11 cellular contexts compared by ENCODE assay signal in the genomic region with DNA sequence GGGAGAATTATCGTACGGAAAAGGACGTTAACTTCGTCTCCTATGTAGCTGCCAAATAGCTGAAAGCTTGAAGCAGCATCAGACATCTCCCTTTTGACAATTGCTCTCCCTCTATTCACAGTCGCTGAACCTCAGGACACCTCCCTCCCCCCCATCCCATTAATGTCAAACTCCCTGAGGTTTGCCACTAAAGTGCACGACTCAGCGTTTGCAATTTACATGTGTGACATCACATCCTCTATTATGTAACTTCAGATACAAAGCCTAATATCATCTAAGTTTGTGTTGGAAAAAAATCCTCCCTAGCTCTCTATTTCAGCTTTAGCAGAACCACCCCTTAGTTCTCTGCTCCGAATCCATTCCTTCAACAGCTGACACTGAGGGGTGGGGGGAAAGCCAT. TPM values are rescaled to one million over a fixed set of nuclear protein-coding genes. Genes with fewer than 3 reads are reported as not detected.
A peak's percentile ranks its signal among the peaks of the same experiment; 100 is the strongest.
DNase-seq lines count a peak whose midpoint lies in the region; ATAC-seq and TF ChIP-seq lines count a peak whose summit lies in the region.
"Had no signal": no experiment of that assay in that cellular context is flagged by ENCODE, and none has a peak within 500 bp of the region (broad histone marks: within the 10 kb centered on the region; RNA-seq: fewer than 3 reads in every experiment).

No MANE protein-coding gene starts in this region.

- H3K4me1 Mint-ChIP-seq in WTC11, result peaks cover 9% of the 10 kb centered on the region

- no peak for ATAC-seq in WTC11

- H3K27me3 Mint-ChIP-seq in WTC11 (ENCODE audit: low read depth), result peaks cover 43% of the 10 kb centered on the region

- H3K36me3 ChIP-seq in adrenal gland (replicated peaks in 1 of 2) (no peaks in the 10 kb centered on the region), uterus (no peaks in the 10 kb centered on the region)
- H3K36me3 ChIP-seq: breast epithelium had no signal

- H3K4me3 Mint-ChIP-seq in WTC11, result no peak overlapping the region

- no peak for TF ChIP-seq CTCF in adrenal gland (IDR thresholded peaks at IDR 0.05)
- TF ChIP-seq CTCF in uterus (IDR thresholded peaks at IDR 0.05), result no peak
- TF ChIP-seq CTCF in WTC11 (IDR thresholded peaks at IDR 0.05), result no peak

- CTCF ChIA-PET in WTC11 (lab: Charles Lee), result no interaction called here

- no peaks in the 10 kb centered on the region for H3K36me3 Mint-ChIP-seq in WTC11

- peak; percentile 22 for DNase-seq in stimulated activated CD4-positive, alpha-beta T cell treated with anti-CD3 and anti-CD28 coated beads, Interleukin-4, amount 100 ng/mL, for 24 hours
- no peak for DNase-seq in stimulated activated CD4-positive, alpha-beta T cell treated with anti-CD3 and anti-CD28 coated beads, Interleukin-1b, Interleukin-23, amount 100 ng/mL, for 48 hours
- DNase-seq in adrenal gland (peak in 4 of 7 donors; percentile 13 to 54 (median 21)), left kidney (ENCODE audit: low read depth, low spot score) (peak; percentile 12), uterus (peak in 1 of 2 donors; percentile 16), NCI-H446 (lab: John Stamatoyannopoulos, UW) (no peak), WTC11 (ENCODE audit: low spot score) (no peak), DMS 273 treated with DMSO at 0.1 percent for 48 hours (lab: John Stamatoyannopoulos, UW) (no peak)
- DNase-seq: NCI-H2171 treated with DMSO at 0.1 percent for 48 hours, SIG-M5 had no signal

- H3K9me3 Mint-ChIP-seq in WTC11, result 0 out of 2 replicates have a peak, but pooled peaks cover 5% of the 10 kb centered on the region

- H3K4me3 ChIP-seq in adrenal gland, result peak overlapping the region in 1 of 4 donors; percentile 39
- H3K4me3 ChIP-seq in uterus, result no peak overlapping the region

- H3K4me1 ChIP-seq in adrenal gland (replicated peaks in 1 of 2) (peaks cover 6 to 14% of the 10 kb centered on the region in 2 donors), uterus (no peaks in the 10 kb centered on the region)
- H3K4me1 ChIP-seq: breast epithelium had no signal

- H3K27ac Mint-ChIP-seq in WTC11, result no peak overlapping the region

- H3K27ac ChIP-seq in adrenal gland (peak overlapping the region in 2 of 5 donors; percentile 10 to 13), uterus (peak overlapping the region; percentile 25 to 30)
- H3K27ac ChIP-seq: breast epithelium had no signal

- TF ChIP-seq POLR2A in adrenal gland (IDR thresholded peaks at IDR 0.05), result no peak
- TF ChIP-seq POLR2A in uterus (IDR thresholded peaks at IDR 0.05), result peak in 1 of 2 donors; percentile 5

- POLR2A ChIA-PET in WTC11 (lab: Charles Lee), result no interaction called here

- intact Hi-C loops in adrenal gland (cut with DNase I), result loop anchor here (10.0 kb wide), 2 partner anchors 153 to 163 kb away; no protein-coding TSS in a partner anchor
- intact Hi-C loops in uterus (cut with DNase I; ENCODE audit: low total_unique reads), result no loop called here

- H3K27me3 ChIP-seq in adrenal gland (no peaks in the 10 kb centered on the region), uterus (no peaks in the 10 kb centered on the region)
- H3K27me3 ChIP-seq: breast epithelium had no signal

- H3K9me3 ChIP-seq in adrenal gland (replicated peaks in 1 of 3) (no peaks in the 10 kb centered on the region), uterus (no peaks in the 10 kb centered on the region)
- H3K9me3 ChIP-seq: breast epithelium had no signal

- 11 to 15% (median 14%) methylated on average over 8 of the region's 8 CpGs for WGBS in adrenal gland, 4 donors

TF ChIP-seq in WTC11, 78 proteins besides CTCF, POLR2A, EP300 and RAD21:
- TF ChIP-seq, protein P1, sequence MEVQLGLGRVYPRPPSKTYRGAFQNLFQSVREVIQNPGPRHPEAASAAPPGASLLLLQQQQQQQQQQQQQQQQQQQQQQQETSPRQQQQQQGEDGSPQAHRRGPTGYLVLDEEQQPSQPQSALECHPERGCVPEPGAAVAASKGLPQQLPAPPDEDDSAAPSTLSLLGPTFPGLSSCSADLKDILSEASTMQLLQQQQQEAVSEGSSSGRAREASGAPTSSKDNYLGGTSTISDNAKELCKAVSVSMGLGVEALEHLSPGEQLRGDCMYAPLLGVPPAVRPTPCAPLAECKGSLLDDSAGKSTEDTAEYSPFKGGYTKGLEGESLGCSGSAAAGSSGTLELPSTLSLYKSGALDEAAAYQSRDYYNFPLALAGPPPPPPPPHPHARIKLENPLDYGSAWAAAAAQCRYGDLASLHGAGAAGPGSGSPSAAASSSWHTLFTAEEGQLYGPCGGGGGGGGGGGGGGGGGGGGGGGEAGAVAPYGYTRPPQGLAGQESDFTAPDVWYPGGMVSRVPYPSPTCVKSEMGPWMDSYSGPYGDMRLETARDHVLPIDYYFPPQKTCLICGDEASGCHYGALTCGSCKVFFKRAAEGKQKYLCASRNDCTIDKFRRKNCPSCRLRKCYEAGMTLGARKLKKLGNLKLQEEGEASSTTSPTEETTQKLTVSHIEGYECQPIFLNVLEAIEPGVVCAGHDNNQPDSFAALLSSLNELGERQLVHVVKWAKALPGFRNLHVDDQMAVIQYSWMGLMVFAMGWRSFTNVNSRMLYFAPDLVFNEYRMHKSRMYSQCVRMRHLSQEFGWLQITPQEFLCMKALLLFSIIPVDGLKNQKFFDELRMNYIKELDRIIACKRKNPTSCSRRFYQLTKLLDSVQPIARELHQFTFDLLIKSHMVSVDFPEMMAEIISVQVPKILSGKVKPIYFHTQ (CRISPR knock-in tag; IDR thresholded peaks at IDR 0.05), result no peak
- TF ChIP-seq RORB (CRISPR knock-in tag; IDR thresholded peaks at IDR 0.05) (no peak), SP1 (CRISPR knock-in tag; conservative IDR thresholded peaks at IDR 0.05) (no peak), TP53 (CRISPR knock-in tag; IDR thresholded peaks at IDR 0.05) (no peak)
- TF ChIP-seq, protein P2, sequence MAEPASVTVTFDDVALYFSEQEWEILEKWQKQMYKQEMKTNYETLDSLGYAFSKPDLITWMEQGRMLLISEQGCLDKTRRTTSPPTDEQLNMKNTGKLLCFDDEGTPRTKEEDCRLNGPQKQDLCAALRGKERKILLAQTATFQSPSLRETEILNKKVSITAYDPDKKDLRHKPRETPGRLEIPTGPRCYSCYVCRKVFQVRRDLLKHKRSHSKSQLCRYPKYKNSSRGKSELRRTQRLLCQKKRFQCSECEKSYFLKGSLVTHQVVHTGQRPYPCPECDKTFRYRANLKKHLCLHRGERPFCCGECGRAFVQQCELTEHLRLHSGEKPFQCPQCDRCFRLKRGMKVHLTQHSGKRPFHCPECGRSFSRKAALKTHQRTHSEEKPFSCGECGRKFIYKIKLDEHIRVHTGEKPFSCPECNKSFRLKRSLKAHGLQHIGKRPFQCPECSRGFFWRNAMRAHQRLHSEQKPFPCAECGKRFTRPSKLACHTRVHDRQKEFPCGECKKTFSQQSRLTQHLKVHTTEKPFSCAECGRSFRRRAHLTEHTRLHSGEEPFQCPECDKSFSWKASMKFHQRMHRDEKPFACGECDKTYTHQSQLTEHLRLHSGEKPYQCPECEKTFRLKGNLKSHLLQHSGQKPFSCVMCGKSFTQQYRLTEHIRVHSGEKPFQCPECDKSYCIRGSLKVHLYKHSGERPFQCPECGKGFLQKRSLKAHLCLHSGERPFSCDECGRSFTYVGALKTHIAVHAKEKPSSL (CRISPR knock-in tag; conservative IDR thresholded peaks at IDR 0.05), result no peak
- TF ChIP-seq, protein P3, sequence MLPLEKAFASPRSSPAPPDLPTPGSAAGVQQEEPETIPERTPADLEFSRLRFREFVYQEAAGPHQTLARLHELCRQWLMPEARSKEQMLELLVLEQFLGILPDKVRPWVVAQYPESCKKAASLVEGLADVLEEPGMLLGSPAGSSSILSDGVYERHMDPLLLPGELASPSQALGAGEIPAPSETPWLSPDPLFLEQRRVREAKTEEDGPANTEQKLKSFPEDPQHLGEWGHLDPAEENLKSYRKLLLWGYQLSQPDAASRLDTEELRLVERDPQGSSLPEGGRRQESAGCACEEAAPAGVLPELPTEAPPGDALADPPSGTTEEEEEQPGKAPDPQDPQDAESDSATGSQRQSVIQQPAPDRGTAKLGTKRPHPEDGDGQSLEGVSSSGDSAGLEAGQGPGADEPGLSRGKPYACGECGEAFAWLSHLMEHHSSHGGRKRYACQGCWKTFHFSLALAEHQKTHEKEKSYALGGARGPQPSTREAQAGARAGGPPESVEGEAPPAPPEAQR (CRISPR knock-in tag; IDR thresholded peaks at IDR 0.05), result no peak

RNA-seq across cellular contexts. Expression of a gene that starts 5.5 kb away (rescaled TPM):
- total RNA-seq in adrenal gland (10 to 100 TPM in 7 of 8 donors, 1 to 10 TPM in 1; 7.3 to 19.8 (median 14.4) TPM), uterus (10 to 100 TPM in 3 of 4 donors, 1 to 10 TPM in 1; 10.0 to 46.7 (median 12.5) TPM), WTC11 (2021) (2.6 to 3.6 TPM (median 2.8 TPM) in 3 replicates)
- polyA plus RNA-seq in adrenal gland, result 1 to 10 TPM; 1.9 to 4.8 (median 2.6) TPM

Comparison
In these comparisons a context has a peak if more than half of its experiments do, and no peak if none do; other contexts are left out.
1. DNase-seq: peak in stimulated activated CD4-positive, alpha-beta T cell treated with anti-CD3 and anti-CD28 coated beads, Interleukin-4, amount 100 ng/mL, for 24 hours (single experiment), adrenal gland (4 of 7) and left kidney (single experiment); none in stimulated activated CD4-positive, alpha-beta T cell treated with anti-CD3 and anti-CD28 coated beads, Interleukin-1b, Interleukin-23, amount 100 ng/mL, for 48 hours (single experiment), NCI-H446 (0 of 2), WTC11 (single experiment) and DMS 273 treated with DMSO at 0.1 percent for 48 hours (single experiment).